16 cellular contexts compared by ENCODE assay signal in the genomic region with DNA sequence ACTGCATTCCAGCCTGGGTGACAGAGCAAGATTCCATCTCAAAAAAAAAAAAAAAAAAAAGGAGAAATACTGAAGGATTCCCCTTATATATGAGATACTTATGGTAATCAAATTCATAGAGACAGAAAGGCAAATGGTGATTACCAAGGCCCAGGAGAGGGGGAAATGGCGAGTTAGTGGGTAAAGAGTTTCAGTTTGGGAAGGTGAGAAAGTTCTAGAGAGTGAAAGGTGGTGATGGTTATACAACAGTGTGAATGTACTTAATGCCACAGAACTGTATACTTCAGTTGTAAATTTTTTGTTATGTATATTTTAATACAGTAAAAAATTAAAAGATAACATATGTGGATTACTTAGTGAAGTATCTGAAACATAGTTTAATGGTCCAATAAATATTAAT.
DNase-seq lines count a peak whose midpoint lies in the region; ATAC-seq, FAIRE-seq and TF ChIP-seq lines count a peak whose summit lies in the region.
"Had no signal": no experiment of that assay in that cellular context is flagged by ENCODE, and none has a peak within 500 bp of the region (broad histone marks: within the 10 kb centered on the region; RNA-seq: fewer than 3 reads in every experiment).

No MANE protein-coding gene starts in this region.

- H3K27ac ChIP-seq in GM23248, result peak overlapping the region; percentile 91
- no peak overlapping the region for H3K27ac ChIP-seq in IMR-90 (ENCODE audit: insufficient read depth, low read length)
- H3K27ac ChIP-seq in keratinocyte (ENCODE audit: control insufficient read depth, insufficient read depth, low read length), result peak overlapping the region; percentile 79
- H3K27ac ChIP-seq in vagina, result no peak overlapping the region
- H3K27ac ChIP-seq: C4-2B had no signal

- 0 out of 4 replicates have a peak overlapping the region, but pooled peaks of 1 of the 2 experiments have one; percentile 42 for H4K8ac ChIP-seq in IMR-90 (ENCODE audit: low read depth in 2 of 2, low read length in 2 of 2)

- TF ChIP-seq RAD21 in IMR-90 (IDR thresholded peaks at IDR 0.05; ENCODE audit: low read length), result no peak

- no peak overlapping the region for H3K4me3 Mint-ChIP-seq in T-helper 17 cell
- H3K4me3 Mint-ChIP-seq in naive thymus-derived CD8-positive, alpha-beta T cell, result no peak overlapping the region
- H3K4me3 Mint-ChIP-seq: GM23338 had no signal

- dilution Hi-C loops in IMR-90 (cut with HindIII; ENCODE audit: low sequenced_read_pairs, unreplicated experiment), result no loop called here
- dilution Hi-C loops in keratinocyte (cut with MboI; ENCODE audit: extremely low pct_ligation_motif_present, low sequenced_read_pairs), result no loop called here

- POLR2A ChIA-PET in IMR-90 (lab: Charles Lee; ENCODE audit: unreplicated experiment), result no interaction called here
- POLR2A ChIA-PET in naive thymus-derived CD8-positive, alpha-beta T cell (lab: Charles Lee), result no interaction called here

- peak overlapping the region; percentile 86; the same call in 1 of the 2 replicates for H2BK120ac ChIP-seq in IMR-90 (ENCODE audit: low read depth, low read length)

- CTCF ChIA-PET in IMR-90 (lab: Yijun Ruan, JAX), result no interaction called here

- no peak overlapping the region for H4K5ac ChIP-seq in IMR-90 (ENCODE audit: low read depth, low read length)

- no peak overlapping the region for H3K56ac ChIP-seq in IMR-90 (ENCODE audit: extremely low read depth, insufficient read depth, low read length)

- H2BK5ac ChIP-seq in IMR-90 (ENCODE audit: low read depth, low read length, poor library complexity, severe bottlenecking), result peak overlapping the region; percentile 84

- H4K91ac ChIP-seq in IMR-90 (ENCODE audit: insufficient read depth, low read depth, low read length), result no peak overlapping the region; the same call in 1 of the 2 replicates

- ATAC-seq in IMR-90 (ENCODE audit: low read depth) (no peak), T-helper 17 cell (no peak), HG02571 (IDR thresholded peaks at IDR 0.05; ENCODE audit: unreplicated experiment) (no peak)
- no peak for ATAC-seq in naive thymus-derived CD8-positive, alpha-beta T cell
- ATAC-seq: GM23338 had no signal

- H3K4me3 ChIP-seq in GM23248, result no peak overlapping the region
- H3K4me3 ChIP-seq in IMR-90 (ENCODE audit: insufficient read depth, low read depth, low read length), result no peak overlapping the region
- H3K4me3 ChIP-seq in keratinocyte (ENCODE audit: control insufficient read depth in 2 of 3, extremely low read depth in 1 of 3, insufficient read depth in 2 of 3, low read depth in 1 of 3, low read length in 3 of 3), result no peak overlapping the region
- H3K4me3 ChIP-seq in vagina, result no peak overlapping the region
- H3K4me3 ChIP-seq: GM23338 had no signal

- H3K9me1 ChIP-seq in IMR-90 (ENCODE audit: insufficient read depth, low read length) (peaks cover 16% of the 10 kb centered on the region), keratinocyte (ENCODE audit: control insufficient read depth, extremely low read depth, insufficient read depth, low read length) (no peaks in the 10 kb centered on the region)

- 100% methylated on average over 1 of the region's 1 CpG for WGBS in GM23248 (ENCODE audit: low coverage in 1 of 2, low lambda C conversion rate in 2 of 2, missing lambda C conversion rate in 2 of 2), 2 experiments
- WGBS in IMR-90 (ENCODE audit: extremely low coverage in 2 of 2, insufficient read length in 1 of 2), 2 experiments, result no CpG with 5 or more reads among the region's 1 CpG

- TF ChIP-seq POLR2A in IMR-90 (IDR thresholded peaks at IDR 0.05; ENCODE audit: low read depth, low read length) (no peak), vagina (IDR thresholded peaks at IDR 0.05) (no peak)

- no peaks in the 10 kb centered on the region for H3K27me3 ChIP-seq in GM23248 (replicated peaks; ENCODE audit: insufficient read depth)
- no peaks in the 10 kb centered on the region for H3K27me3 ChIP-seq in IMR-90 (ENCODE audit: control insufficient read depth, insufficient read depth, low read length)
- H3K27me3 ChIP-seq in keratinocyte (ENCODE audit: control insufficient read depth, extremely low read depth, insufficient read depth, low read length), result no peaks in the 10 kb centered on the region
- H3K27me3 ChIP-seq in vagina, result no peaks in the 10 kb centered on the region

- H3K36me3 ChIP-seq in GM23248 (ENCODE audit: low read depth), result no peaks in the 10 kb centered on the region
- no peaks in the 10 kb centered on the region for H3K36me3 ChIP-seq in IMR-90 (ENCODE audit: control insufficient read depth, insufficient read depth, low read length)
- H3K36me3 ChIP-seq in keratinocyte (ENCODE audit: control insufficient read depth in 2 of 2, extremely low read depth in 1 of 2, insufficient read depth in 2 of 2, low read length in 2 of 2), result peaks cover 0 to 4% of the 10 kb centered on the region in 2 experiments
- H3K36me3 ChIP-seq in vagina, result peaks cover 0 to 3% of the 10 kb centered on the region in 2 donors

- peak overlapping the region; percentile 62; the same call in 1 of the 2 replicates for H2BK20ac ChIP-seq in IMR-90 (ENCODE audit: low read depth, low read length)

- in situ Hi-C loops in GM23248 (cut with MboI), result no loop called here
- in situ Hi-C loops in IMR-90 (cut with MboI; ENCODE audit: low sequenced_read_pairs), result no loop called here

- H3K9ac ChIP-seq in GM23248 (no peak overlapping the region), IMR-90 (ENCODE audit: low read depth, low read length) (no peak overlapping the region), keratinocyte (ENCODE audit: control insufficient read depth, extremely low read depth, insufficient read depth, low read length) (no peak overlapping the region)

- FAIRE-seq in keratinocyte (lab: Jason Lieb, UNC), result no peak

- no peak for DNase-seq in GM23248
- DNase-seq in IMR-90, result no peak
- DNase-seq in T-helper 17 cell, result no peak
- no peak for DNase-seq in keratinocyte (ENCODE audit: low read depth, low spot score)
- DNase-seq in vagina (ENCODE audit: extremely low spot score in 2 of 2), result no peak
- DNase-seq in naive thymus-derived CD8-positive, alpha-beta T cell, result no peak
- DNase-seq: DMS79 treated with DMSO at 0.1 percent for 48 hours, NCI-H1417 treated with DMSO at 0.1 percent for 48 hours, NCI-H187 treated with DMSO at 0.1 percent for 48 hours, NCI-H2227 treated with DMSO at 0.1 percent for 48 hours, NCI-H510A treated with DMSO at 0.1 percent for 48 hours, NCI-H774, RPMI8226 had no signal

- H3K27ac Mint-ChIP-seq in T-helper 17 cell, result peak overlapping the region; percentile 45
- peak overlapping the region in 2 of 10 donors; percentile 5 to 66 for H3K27ac Mint-ChIP-seq in naive thymus-derived CD8-positive, alpha-beta T cell
- H3K27ac Mint-ChIP-seq: GM23338 had no signal

- H3K23ac ChIP-seq in IMR-90 (ENCODE audit: low read depth, low read length), result no peak overlapping the region

- no peak overlapping the region for H2BK15ac ChIP-seq in IMR-90 (ENCODE audit: low read depth, low read length)

- H3K4me2 ChIP-seq in GM23248 (ENCODE audit: unreplicated experiment), result no peak overlapping the region
- no peak overlapping the region for H3K4me2 ChIP-seq in IMR-90 (ENCODE audit: low read depth, low read length)
- H3K4me2 ChIP-seq in keratinocyte (ENCODE audit: control insufficient read depth, extremely low read depth, insufficient read depth, low read depth, low read length), result no peak overlapping the region
- H3K4me2 ChIP-seq: GM23338 had no signal

- H2AFZ ChIP-seq in GM23248 (no peak overlapping the region), IMR-90 (replicated peaks; ENCODE audit: low read length, poor library complexity) (no peak overlapping the region), keratinocyte (ENCODE audit: control insufficient read depth, low read length) (no peak overlapping the region)
- H2AFZ ChIP-seq: GM23338 had no signal

- peak overlapping the region; percentile 15; the same call in 1 of the 2 replicates for H2AK5ac ChIP-seq in IMR-90 (ENCODE audit: low read depth, low read length)

- peaks cover 44% of the 10 kb centered on the region for H3F3A ChIP-seq in GM23248 (ENCODE audit: insufficient read depth)

- no peaks in the 10 kb centered on the region for H3K4me1 Mint-ChIP-seq in T-helper 17 cell
- peaks cover 0 to 2% (median 1%) of the 10 kb centered on the region in 4 donors for H3K4me1 Mint-ChIP-seq in naive thymus-derived CD8-positive, alpha-beta T cell
- H3K4me1 Mint-ChIP-seq: GM23338 had no signal

- intact Hi-C loops in IMR-90 (cut with micrococcal nuclease), result no loop called here
- intact Hi-C loops in vagina (cut with DNase I), result no loop called here

- H4K20me1 ChIP-seq in GM23248 (ENCODE audit: insufficient read depth) (no peaks in the 10 kb centered on the region), IMR-90 (ENCODE audit: insufficient read depth, low read length) (peaks cover 3% of the 10 kb centered on the region; the same call in 1 of the 2 replicates), keratinocyte (ENCODE audit: control insufficient read depth, extremely low read depth, insufficient read depth, low read length) (no peaks in the 10 kb centered on the region)

- H3K14ac ChIP-seq in IMR-90 (replicated peaks; ENCODE audit: low read depth, low read length), result 0 out of 2 replicates have a peak overlapping the region, but pooled peaks have one; percentile 76

- no TSS peak for BruUV-seq in IMR-90 (replicated peaks; lab: Mats Ljungman, UMichigan)

- no peaks in the 10 kb centered on the region for H3K9me3 Mint-ChIP-seq in naive thymus-derived CD8-positive, alpha-beta T cell

- H3K9me2 ChIP-seq in GM23248 (ENCODE audit: insufficient read depth), result no peaks in the 10 kb centered on the region; the same call in 1 of the 2 replicates

- H3K36me3 Mint-ChIP-seq in T-helper 17 cell (ENCODE audit: low read depth), result no peaks in the 10 kb centered on the region
- peaks cover 0 to 7% (median 0%) of the 10 kb centered on the region in 3 donors for H3K36me3 Mint-ChIP-seq in naive thymus-derived CD8-positive, alpha-beta T cell

- H3K79me2 ChIP-seq in GM23248 (ENCODE audit: insufficient read depth) (peaks cover 39% of the 10 kb centered on the region), keratinocyte (ENCODE audit: control insufficient read depth, insufficient read depth, low read length) (peaks cover 9% of the 10 kb centered on the region)

- TF ChIP-seq CTCF in IMR-90 (conservative IDR thresholded peaks at IDR 0.05; ENCODE audit: low read depth, low read length) (no peak), keratinocyte (optimal IDR thresholded peaks at IDR 0.05 in 1 of 3, IDR thresholded peaks at IDR 0.05 in 1 of 3, conservative IDR thresholded peaks at IDR 0.05 in 1 of 3; ENCODE audit: extremely low read depth in 1 of 3, insufficient read depth in 2 of 3, low read length in 3 of 3) (no peak), vagina (IDR thresholded peaks at IDR 0.05) (no peak)

- no peak overlapping the region for H3K18ac ChIP-seq in IMR-90 (ENCODE audit: low read depth, low read length)

- H3K4ac ChIP-seq in IMR-90 (ENCODE audit: low read depth, low read length), result peak overlapping the region; percentile 35; the same call in 1 of the 2 replicates

- H2AK9ac ChIP-seq in IMR-90 (replicated peaks; ENCODE audit: low read depth, low read length, poor library complexity), result no peak overlapping the region

- H3K9me3 ChIP-seq in GM23248 (ENCODE audit: low read depth) (no peaks in the 10 kb centered on the region), IMR-90 (ENCODE audit: control insufficient read depth, insufficient read depth, low read length) (peaks cover 2% of the 10 kb centered on the region; the same call in 1 of the 2 replicates), T-helper 17 cell (ENCODE audit: control insufficient read depth, low read length, poor library complexity, severe bottlenecking) (no peaks in the 10 kb centered on the region), keratinocyte (ENCODE audit: control insufficient read depth, low read depth, low read length) (no peaks in the 10 kb centered on the region), vagina (no peaks in the 10 kb centered on the region)

- H3K4me1 ChIP-seq in GM23248 (ENCODE audit: insufficient read depth) (peaks cover 32% of the 10 kb centered on the region), IMR-90 (ENCODE audit: control insufficient read depth, insufficient read depth, low read length) (peaks cover 4% of the 10 kb centered on the region), keratinocyte (ENCODE audit: control insufficient read depth, extremely low read depth, insufficient read depth, low read length) (peaks cover 27% of the 10 kb centered on the region), vagina (no peaks in the 10 kb centered on the region)

- H3K79me1 ChIP-seq in IMR-90 (ENCODE audit: low read depth in 1 of 2, low read length in 2 of 2), result peaks cover 15 to 32% of the 10 kb centered on the region in 2 experiments

- no peaks in the 10 kb centered on the region for H3K27me3 Mint-ChIP-seq in T-helper 17 cell
- H3K27me3 Mint-ChIP-seq in naive thymus-derived CD8-positive, alpha-beta T cell, result no peaks in the 10 kb centered on the region

Comparison
In these comparisons a context has a peak if more than half of its experiments do, and no peak if none do; other contexts are left out.
1. H3K27ac ChIP-seq: peak in GM23248 (single experiment) and keratinocyte (single experiment); none in IMR-90 (single experiment) and vagina (single experiment).